1 cellular context compared by ENCODE assay signal in the genomic region with DNA sequence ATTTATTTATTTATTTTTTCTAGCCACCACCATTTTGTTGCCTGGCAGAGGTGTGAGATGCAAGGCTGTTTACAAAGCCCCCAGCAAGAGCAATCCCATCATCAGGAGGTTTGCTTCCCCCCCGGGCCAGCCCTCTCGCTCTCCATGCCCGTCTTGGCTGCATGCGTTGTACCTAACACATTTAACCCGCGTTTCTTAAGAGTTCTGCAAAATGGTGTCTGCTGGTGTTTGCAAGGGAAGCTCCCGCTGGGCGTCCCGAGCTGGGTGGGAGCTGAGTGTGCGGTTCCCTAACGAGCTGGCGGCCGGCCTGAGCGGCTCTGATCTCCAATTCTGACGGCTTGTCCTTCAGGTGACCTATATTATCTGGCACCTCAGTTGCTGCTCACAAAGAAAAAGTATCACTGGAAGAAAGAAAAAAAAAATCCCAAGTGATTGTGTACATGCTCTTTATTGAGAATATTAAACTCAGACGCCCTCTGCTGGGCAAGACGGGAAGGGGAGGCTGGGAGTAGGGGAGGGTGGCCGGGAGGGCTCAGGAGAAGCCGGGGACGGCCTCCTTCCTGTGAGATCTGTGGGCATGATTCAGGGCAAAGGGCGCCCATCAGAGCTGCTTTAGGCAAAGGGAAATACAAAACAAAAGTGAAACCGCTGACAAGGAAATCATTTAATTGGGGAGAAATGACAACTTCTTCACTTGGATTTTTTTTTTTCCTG.
A peak's percentile ranks its signal among the peaks of the same experiment; 100 is the strongest.
TF ChIP-seq lines count a peak whose summit lies in the region.

No MANE protein-coding gene starts in this region.

TF ChIP-seq in GM12878, 131 proteins besides CTCF, POLR2A, EP300 and RAD21 (continued from another document and continues in another):
- TF ChIP-seq, protein P1, sequence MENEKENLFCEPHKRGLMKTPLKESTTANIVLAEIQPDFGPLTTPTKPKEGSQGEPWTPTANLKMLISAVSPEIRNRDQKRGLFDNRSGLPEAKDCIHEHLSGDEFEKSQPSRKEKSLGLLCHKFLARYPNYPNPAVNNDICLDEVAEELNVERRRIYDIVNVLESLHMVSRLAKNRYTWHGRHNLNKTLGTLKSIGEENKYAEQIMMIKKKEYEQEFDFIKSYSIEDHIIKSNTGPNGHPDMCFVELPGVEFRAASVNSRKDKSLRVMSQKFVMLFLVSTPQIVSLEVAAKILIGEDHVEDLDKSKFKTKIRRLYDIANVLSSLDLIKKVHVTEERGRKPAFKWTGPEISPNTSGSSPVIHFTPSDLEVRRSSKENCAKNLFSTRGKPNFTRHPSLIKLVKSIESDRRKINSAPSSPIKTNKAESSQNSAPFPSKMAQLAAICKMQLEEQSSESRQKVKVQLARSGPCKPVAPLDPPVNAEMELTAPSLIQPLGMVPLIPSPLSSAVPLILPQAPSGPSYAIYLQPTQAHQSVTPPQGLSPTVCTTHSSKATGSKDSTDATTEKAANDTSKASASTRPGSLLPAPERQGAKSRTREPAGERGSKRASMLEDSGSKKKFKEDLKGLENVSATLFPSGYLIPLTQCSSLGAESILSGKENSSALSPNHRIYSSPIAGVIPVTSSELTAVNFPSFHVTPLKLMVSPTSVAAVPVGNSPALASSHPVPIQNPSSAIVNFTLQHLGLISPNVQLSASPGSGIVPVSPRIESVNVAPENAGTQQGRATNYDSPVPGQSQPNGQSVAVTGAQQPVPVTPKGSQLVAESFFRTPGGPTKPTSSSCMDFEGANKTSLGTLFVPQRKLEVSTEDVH (IDR thresholded peaks at IDR 0.05; ENCODE audit: low read depth, partially characterized antibody): peak; percentile 35
- 0 out of 2 replicates have a peak, but pooled peaks have one; percentile 9 for TF ChIP-seq ZNF24 (IDR thresholded peaks at IDR 0.05)
- TF ChIP-seq FOXM1 (IDR thresholded peaks at IDR 0.05; ENCODE audit: low read depth, low read length): peak; percentile 79; the same call in 1 of the 2 replicates
- no peak for TF ChIP-seq NR2C2 (IDR thresholded peaks at IDR 0.05; ENCODE audit: borderline replicate concordance, control insufficient read depth, insufficient read length, low read depth)
- TF ChIP-seq ZNF622 (IDR thresholded peaks at IDR 0.05): no peak
- TF ChIP-seq MEF2B (IDR thresholded peaks at IDR 0.05; ENCODE audit: partially characterized antibody, poor library complexity, severe bottlenecking): peak; percentile 13
- TF ChIP-seq, protein P2, sequence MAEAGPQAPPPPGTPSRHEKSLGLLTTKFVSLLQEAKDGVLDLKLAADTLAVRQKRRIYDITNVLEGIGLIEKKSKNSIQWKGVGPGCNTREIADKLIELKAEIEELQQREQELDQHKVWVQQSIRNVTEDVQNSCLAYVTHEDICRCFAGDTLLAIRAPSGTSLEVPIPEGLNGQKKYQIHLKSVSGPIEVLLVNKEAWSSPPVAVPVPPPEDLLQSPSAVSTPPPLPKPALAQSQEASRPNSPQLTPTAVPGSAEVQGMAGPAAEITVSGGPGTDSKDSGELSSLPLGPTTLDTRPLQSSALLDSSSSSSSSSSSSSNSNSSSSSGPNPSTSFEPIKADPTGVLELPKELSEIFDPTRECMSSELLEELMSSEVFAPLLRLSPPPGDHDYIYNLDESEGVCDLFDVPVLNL (IDR thresholded peaks at IDR 0.05; ENCODE audit: low read depth, low read length): no peak
- TF ChIP-seq ATF7 (IDR thresholded peaks at IDR 0.05; ENCODE audit: low read depth): peak; percentile 60
- peak; percentile 95 for TF ChIP-seq NFXL1 (IDR thresholded peaks at IDR 0.05; ENCODE audit: borderline replicate concordance)
- peak; percentile 33 for TF ChIP-seq KLF5 (IDR thresholded peaks at IDR 0.05; ENCODE audit: partially characterized antibody)
- peak; percentile 25; the same call in 1 of the 2 replicates for TF ChIP-seq CREM (IDR thresholded peaks at IDR 0.05; ENCODE audit: low read depth)
- peak; percentile 8; the same call in 1 of the 2 replicates for TF ChIP-seq NR2C1 (IDR thresholded peaks at IDR 0.05)
- TF ChIP-seq, protein P3, sequence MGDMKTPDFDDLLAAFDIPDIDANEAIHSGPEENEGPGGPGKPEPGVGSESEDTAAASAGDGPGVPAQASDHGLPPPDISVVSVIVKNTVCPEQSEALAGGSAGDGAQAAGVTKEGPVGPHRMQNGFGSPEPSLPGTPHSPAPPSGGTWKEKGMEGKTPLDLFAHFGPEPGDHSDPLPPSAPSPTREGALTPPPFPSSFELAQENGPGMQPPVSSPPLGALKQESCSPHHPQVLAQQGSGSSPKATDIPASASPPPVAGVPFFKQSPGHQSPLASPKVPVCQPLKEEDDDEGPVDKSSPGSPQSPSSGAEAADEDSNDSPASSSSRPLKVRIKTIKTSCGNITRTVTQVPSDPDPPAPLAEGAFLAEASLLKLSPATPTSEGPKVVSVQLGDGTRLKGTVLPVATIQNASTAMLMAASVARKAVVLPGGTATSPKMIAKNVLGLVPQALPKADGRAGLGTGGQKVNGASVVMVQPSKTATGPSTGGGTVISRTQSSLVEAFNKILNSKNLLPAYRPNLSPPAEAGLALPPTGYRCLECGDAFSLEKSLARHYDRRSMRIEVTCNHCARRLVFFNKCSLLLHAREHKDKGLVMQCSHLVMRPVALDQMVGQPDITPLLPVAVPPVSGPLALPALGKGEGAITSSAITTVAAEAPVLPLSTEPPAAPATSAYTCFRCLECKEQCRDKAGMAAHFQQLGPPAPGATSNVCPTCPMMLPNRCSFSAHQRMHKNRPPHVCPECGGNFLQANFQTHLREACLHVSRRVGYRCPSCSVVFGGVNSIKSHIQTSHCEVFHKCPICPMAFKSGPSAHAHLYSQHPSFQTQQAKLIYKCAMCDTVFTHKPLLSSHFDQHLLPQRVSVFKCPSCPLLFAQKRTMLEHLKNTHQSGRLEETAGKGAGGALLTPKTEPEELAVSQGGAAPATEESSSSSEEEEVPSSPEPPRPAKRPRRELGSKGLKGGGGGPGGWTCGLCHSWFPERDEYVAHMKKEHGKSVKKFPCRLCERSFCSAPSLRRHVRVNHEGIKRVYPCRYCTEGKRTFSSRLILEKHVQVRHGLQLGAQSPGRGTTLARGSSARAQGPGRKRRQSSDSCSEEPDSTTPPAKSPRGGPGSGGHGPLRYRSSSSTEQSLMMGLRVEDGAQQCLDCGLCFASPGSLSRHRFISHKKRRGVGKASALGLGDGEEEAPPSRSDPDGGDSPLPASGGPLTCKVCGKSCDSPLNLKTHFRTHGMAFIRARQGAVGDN (IDR thresholded peaks at IDR 0.05): peak; percentile 51; the same call in 1 of the 2 replicates
- no peak for TF ChIP-seq USF1 (IDR thresholded peaks at IDR 0.05; ENCODE audit: borderline replicate concordance, extremely low read length, insufficient read depth, low read depth, low read length)
- peak; percentile 47 for TF ChIP-seq ATF2 (IDR thresholded peaks at IDR 0.05; ENCODE audit: low read length)
- TF ChIP-seq MAX (IDR thresholded peaks at IDR 0.05; ENCODE audit: low read depth, low read length): peak; percentile 34; the same call in 1 of the 2 replicates
- TF ChIP-seq NR2F1 (conservative IDR thresholded peaks at IDR 0.05): peak; percentile 58; the same call in 1 of the 2 replicates
- peak; percentile 52; the same call in 1 of the 2 replicates for TF ChIP-seq NFIC (IDR thresholded peaks at IDR 0.05; ENCODE audit: low read depth, low read length)
- peak; percentile 83 for TF ChIP-seq CBX5 (IDR thresholded peaks at IDR 0.05; ENCODE audit: low read depth)
- no peak for TF ChIP-seq CHD4 (IDR thresholded peaks at IDR 0.05)
- no peak for TF ChIP-seq HDAC2 (IDR thresholded peaks at IDR 0.05)
- peak; percentile 42; the same call in 1 of the 2 replicates for TF ChIP-seq PKNOX1 (IDR thresholded peaks at IDR 0.05)
- TF ChIP-seq ZNF384 (IDR thresholded peaks at IDR 0.05; ENCODE audit: borderline replicate concordance, low read depth, low read length): peak; percentile 93
- peak; percentile 86; the same call in 1 of the 2 replicates for TF ChIP-seq RELB (IDR thresholded peaks at IDR 0.05; ENCODE audit: low read depth)
- TF ChIP-seq IKZF1 (conservative IDR thresholded peaks at IDR 0.05): peak; percentile 78
- no peak for TF ChIP-seq REST (IDR thresholded peaks at IDR 0.05; ENCODE audit: low read depth, low read length)
- TF ChIP-seq IRF4 (IDR thresholded peaks at IDR 0.05; ENCODE audit: low read depth, low read length): 0 out of 2 replicates have a peak, but pooled peaks have one; percentile 21
- TF ChIP-seq BHLHE40 (IDR thresholded peaks at IDR 0.05; ENCODE audit: borderline replicate concordance in 1 of 2, low read depth in 2 of 2, low read length in 1 of 2): peak; percentile 5 to 53; a peak in 1 of 4 replicates
- 0 out of 2 replicates have a peak, but pooled peaks have one; percentile 63 for TF ChIP-seq MTA3 (IDR thresholded peaks at IDR 0.05; ENCODE audit: borderline replicate concordance, low read length)
- TF ChIP-seq CREB1 (IDR thresholded peaks at IDR 0.05; ENCODE audit: low read depth): no peak
- no peak for TF ChIP-seq TARDBP (IDR thresholded peaks at IDR 0.05; ENCODE audit: borderline replicate concordance)
- 0 out of 2 replicates have a peak, but pooled peaks have one; percentile 66 for TF ChIP-seq STAT1 (conservative IDR thresholded peaks at IDR 0.05)
- TF ChIP-seq ETV6 (conservative IDR thresholded peaks at IDR 0.05 in 1 of 2, IDR thresholded peaks at IDR 0.05 in 1 of 2; ENCODE audit: borderline replicate concordance in 1 of 2, low read depth in 1 of 2): peak; percentile 59 to 96; a peak in 3 of 4 replicates
- peak; percentile 80 for TF ChIP-seq EED (IDR thresholded peaks at IDR 0.05; ENCODE audit: low read depth)
- peak; percentile 93 for TF ChIP-seq YY1 (IDR thresholded peaks at IDR 0.05; ENCODE audit: low read depth, low read length)
- no peak for TF ChIP-seq NFYA (IDR thresholded peaks at IDR 0.05; ENCODE audit: borderline replicate concordance, low read depth, low read length)
- TF ChIP-seq, protein P4, sequence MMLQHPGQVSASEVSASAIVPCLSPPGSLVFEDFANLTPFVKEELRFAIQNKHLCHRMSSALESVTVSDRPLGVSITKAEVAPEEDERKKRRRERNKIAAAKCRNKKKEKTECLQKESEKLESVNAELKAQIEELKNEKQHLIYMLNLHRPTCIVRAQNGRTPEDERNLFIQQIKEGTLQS (IDR thresholded peaks at IDR 0.05; ENCODE audit: borderline replicate concordance, extremely low read depth, low read depth, low read length): no peak
- TF ChIP-seq NBN (IDR thresholded peaks at IDR 0.05): peak; percentile 54
- TF ChIP-seq CHD1 (IDR thresholded peaks at IDR 0.05; ENCODE audit: low read depth, low read length): no peak
- peak; percentile 32; the same call in 1 of the 2 replicates for TF ChIP-seq GATAD2B (conservative IDR thresholded peaks at IDR 0.05; ENCODE audit: low read depth)
